ENCODE assay signal across 13 cellular contexts in the genomic region with DNA sequence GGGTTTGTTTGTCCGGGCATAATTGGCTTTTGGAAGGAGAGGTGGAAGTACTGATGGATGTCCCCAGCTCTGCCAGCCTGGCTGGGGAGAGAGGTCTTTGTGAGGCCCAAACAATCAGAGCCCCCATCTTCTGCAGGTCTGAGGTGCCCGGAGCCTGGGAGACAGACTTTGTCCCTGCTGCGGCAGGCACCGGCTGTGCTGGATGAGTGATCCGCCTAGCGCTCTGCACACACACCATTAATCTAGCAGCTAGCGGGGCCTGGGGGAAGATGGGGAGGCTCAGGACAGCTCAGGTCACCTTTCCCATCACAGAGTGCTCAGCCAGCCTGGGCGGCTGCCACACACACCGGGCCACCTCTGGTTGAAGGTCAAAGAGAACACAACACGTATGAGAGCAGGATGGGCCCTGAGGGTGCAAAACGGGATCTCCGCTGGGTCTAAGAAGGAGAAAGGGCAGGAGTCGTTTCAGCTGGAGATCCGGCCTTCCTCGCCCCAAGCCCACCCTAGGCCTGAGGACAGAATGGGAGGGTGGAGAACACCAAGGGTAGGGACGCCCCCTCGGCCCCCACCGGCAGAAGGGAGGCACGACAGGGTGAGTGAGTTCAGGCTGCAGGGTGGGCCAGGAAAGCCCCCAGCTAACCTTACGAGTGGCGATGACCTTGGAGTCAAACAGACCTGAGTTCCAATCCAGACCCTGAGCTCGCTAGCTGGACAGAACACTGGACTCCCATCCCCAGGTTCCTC.
"Had no signal": no experiment of that assay in that cellular context is flagged by ENCODE, and none has a peak within 500 bp of the region (broad histone marks: within the 10 kb centered on the region; RNA-seq: fewer than 3 reads in every experiment).

No MANE protein-coding gene starts in this region.

- H3K4me3 ChIP-seq: esophagus squamous epithelium, hepatocyte, neural progenitor cell, pancreas, thoracic aorta had no signal

- H3K27ac ChIP-seq: esophagus squamous epithelium, neural progenitor cell, pancreas, thoracic aorta had no signal

- H3K27ac Mint-ChIP-seq: activated naive CD4-positive, alpha-beta T cell treated with anti-CD3 and anti-CD28 coated beads, Interleukin-2, amount 50 U/mL, for 72 hours; stimulated activated effector memory CD8-positive, alpha-beta T cell treated with anti-CD3 and anti-CD28 coated beads, Interleukin-12 subunit alpha, Interleukin-12 subunit beta, amount 100 ng/mL, for 72 hours; T-helper 2 cell treated with Interferon-gamma antibody and Interleukin-4, amounts not matched to agents 5 μg/mL and 100 μg/mL, for 36 hours had no signal

- H3K4me1 ChIP-seq: neural progenitor cell, pancreas had no signal

- ATAC-seq: activated naive CD4-positive, alpha-beta T cell treated with anti-CD3 and anti-CD28 coated beads, Interleukin-2, amount 50 U/mL, for 72 hours; pancreas; stimulated activated effector memory CD8-positive, alpha-beta T cell treated with anti-CD3 and anti-CD28 coated beads, Interleukin-12 subunit alpha, Interleukin-12 subunit beta, amount 100 ng/mL, for 72 hours had no signal

- H3K4me3 Mint-ChIP-seq: neural progenitor cell; stimulated activated effector memory CD8-positive, alpha-beta T cell treated with anti-CD3 and anti-CD28 coated beads, Interleukin-12 subunit alpha, Interleukin-12 subunit beta, amount 100 ng/mL, for 72 hours; T-helper 2 cell treated with Interferon-gamma antibody and Interleukin-4, amounts not matched to agents 5 μg/mL and 100 μg/mL, for 36 hours had no signal

- H3K36me3 ChIP-seq: esophagus squamous epithelium, neural progenitor cell, pancreas, thoracic aorta had no signal

- H3K27me3 ChIP-seq: hepatocyte, neural progenitor cell had no signal

- H3K36me3 Mint-ChIP-seq: activated naive CD4-positive, alpha-beta T cell treated with anti-CD3 and anti-CD28 coated beads, Interleukin-2, amount 50 U/mL, for 72 hours; neural progenitor cell; stimulated activated effector memory CD8-positive, alpha-beta T cell treated with anti-CD3 and anti-CD28 coated beads, Interleukin-12 subunit alpha, Interleukin-12 subunit beta, amount 100 ng/mL, for 72 hours had no signal

- DNase-seq: activated CD4-positive, alpha-beta T cell treated with anti-CD3 and anti-CD28 coated beads, Interleukin-2, amount 50 U/mL, for 1 hour; activated gamma-delta T cell; amniotic stem cell; esophagus squamous epithelium; midbrain; stimulated activated CD4-positive, alpha-beta T cell treated with anti-CD3 and anti-CD28 coated beads, Interleukin-12 subunit alpha, Interleukin-12 subunit beta, amount 100 ng/mL, for 4 hours had no signal

- H3K9me3 ChIP-seq: esophagus squamous epithelium, pancreas, thoracic aorta had no signal
